ENCODE assay signal across 26 cellular contexts in the genomic region with DNA sequence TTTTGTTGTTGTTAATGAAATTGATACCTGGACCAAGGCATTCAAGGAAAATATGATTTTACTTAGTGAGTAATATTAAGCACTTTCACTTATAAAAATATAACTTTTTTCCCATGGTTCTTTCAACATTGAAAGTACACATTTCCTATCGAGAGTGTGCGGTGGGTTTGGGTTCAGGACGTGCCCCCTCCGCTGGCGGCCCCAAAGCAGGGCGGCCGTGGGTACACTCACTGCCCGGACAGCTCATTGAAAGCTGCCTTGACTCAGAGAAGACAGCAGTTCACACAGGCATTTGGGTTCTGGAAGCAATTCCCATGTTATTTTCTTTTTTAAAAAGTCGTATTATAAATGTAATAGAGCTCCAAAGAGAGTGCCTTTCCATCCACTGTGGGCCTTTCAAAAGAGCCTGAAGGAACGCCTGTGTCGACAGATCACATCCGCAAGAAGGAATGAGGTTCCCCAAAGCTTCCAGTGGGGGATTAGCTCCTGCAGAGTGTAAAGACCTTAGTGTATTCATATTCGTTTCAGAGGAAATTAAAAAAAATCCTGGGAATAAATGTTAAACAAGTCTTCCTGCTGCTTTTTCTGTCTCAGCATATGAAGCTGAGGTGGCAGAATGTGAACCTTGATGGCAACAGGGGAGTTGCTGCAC.
"Had no signal": no experiment of that assay in that cellular context is flagged by ENCODE, and none has a peak within 500 bp of the region (broad histone marks: within the 10 kb centered on the region; RNA-seq: fewer than 3 reads in every experiment).

No MANE protein-coding gene starts in this region.

- H3K9me3 ChIP-seq: adrenal gland, Peyer's patch, SJSA1, SK-N-SH had no signal

- H3K36me3 ChIP-seq: adrenal gland, brain microvascular endothelial cell, cardiac muscle cell, Peyer's patch, SJSA1 had no signal

- H3K4me3 ChIP-seq: adrenal gland, cardiac muscle cell, Peyer's patch, SJSA1 had no signal

- H3K4me1 ChIP-seq: Peyer's patch had no signal

- DNase-seq: activated CD4-positive, alpha-beta T cell treated with anti-CD3 and anti-CD28 coated beads for 36 hours; activated CD4-positive, alpha-beta T cell treated with anti-CD3 and anti-CD28 coated beads, Interleukin-2, amount 10 ng/mL, durations not matched to agents 7 days and 5 days; activated CD4-positive, alpha-beta T cell treated with anti-CD3 and anti-CD28 coated beads, Interleukin-2, amount 50 U/mL, for 48 hours; activated CD8-positive, alpha-beta T cell treated with anti-CD3 and anti-CD28 coated beads, Interleukin-2, amount 10 ng/mL, durations not matched to agents 7 days and 5 days; activated gamma-delta T cell; activated naive CD4-positive, alpha-beta T cell treated with Interleukin-2 at 50 U/mL for 16 hours; activated T-cell treated with anti-CD3 and anti-CD28 coated beads, Interleukin-2, amount 50 U/mL, for 24 hours; adrenal gland; brain microvascular endothelial cell; Kasumi-1; KG1; MM.1S; NCI-H1105; NCI-H1417 treated with DMSO at 0.1 percent for 48 hours; NCI-H2029; NCI-H345; NCI-H524 treated with DMSO at 0.1 percent for 48 hours; PC-3; Peyer's patch; RPMI8226; SHP77 treated with DMSO at 0.1 percent for 48 hours; SK-N-SH had no signal

- H3K9me2 ChIP-seq: SK-N-SH had no signal

- H3K4me2 ChIP-seq: SK-N-SH had no signal

- H3K27ac ChIP-seq: adrenal gland, brain microvascular endothelial cell, cardiac muscle cell, Peyer's patch, SJSA1 had no signal

- H3K27me3 ChIP-seq: adrenal gland, brain microvascular endothelial cell, cardiac muscle cell, Peyer's patch, SJSA1 had no signal

- ATAC-seq: activated CD4-positive, alpha-beta T cell treated with anti-CD3 and anti-CD28 coated beads for 36 hours; activated CD4-positive, CD25-positive, alpha-beta regulatory T cell treated with anti-CD3 and anti-CD28 coated beads, Interleukin-2, amount 50 U/mL, for 24 hours; activated CD8-positive, alpha-beta T cell treated with anti-CD3 and anti-CD28 coated beads, Interleukin-2, amount 10 ng/mL, durations not matched to agents 7 days and 5 days; activated naive CD4-positive, alpha-beta T cell treated with anti-CD3 and anti-CD28 coated beads, Interleukin-2, amount 50 U/mL, for 72 hours; PC-3 had no signal
